In genomic region chr6:30446259-30446658, GRCh38 we compare ENCODE assay signal across 18 cellular contexts. TPM values are rescaled to one million over a fixed set of nuclear protein-coding genes. Genes with fewer than 3 reads are reported as not detected.
DNase-seq lines count a peak whose midpoint lies in the region; ATAC-seq, FAIRE-seq and TF ChIP-seq lines count a peak whose summit lies in the region.
"Had no signal": no experiment of that assay in that cellular context is flagged by ENCODE, and none has a peak within 500 bp of the region (broad histone marks: within the 10 kb centered on the region; RNA-seq: fewer than 3 reads in every experiment).

No MANE protein-coding gene starts in this region.

- CTCF ChIA-PET in GM12878 (lab: Yijun Ruan, JAX) = interaction anchor here (0.6 kb wide), 1 partner anchor 280 kb away, joined by 3 read pairs; no protein-coding TSS in a partner anchor

- 0% methylated on average over 2 of the region's 2 CpGs for WGBS in GM12878 (ENCODE audit: insufficient coverage, insufficient replicate concordance, low lambda C conversion rate, missing lambda C conversion rate)

- H3K4me1 Mint-ChIP-seq in activated naive CD4-positive, alpha-beta T cell treated with anti-CD3 and anti-CD28 coated beads, Interleukin-2, amount 50 U/mL, for 24 hours = peaks cover 33% of the 10 kb centered on the region

- H3K4me2 ChIP-seq in GM12878 (ENCODE audit: control insufficient read depth, insufficient read depth) = no peak overlapping the region

- no peaks in the 10 kb centered on the region for H3K9me3 ChIP-seq in GM12878 (replicated peaks; ENCODE audit: control insufficient read depth, insufficient read depth, low read length)

- in situ Hi-C loops in GM12878 (cut with MboI) = no loop called here

- TF ChIP-seq EP300 in GM12878 (IDR thresholded peaks at IDR 0.05; ENCODE audit: borderline replicate concordance in 1 of 2, control insufficient read depth in 1 of 2, low read depth in 2 of 2, low read length in 2 of 2) = no peak

- H3K9ac ChIP-seq in GM12878 (ENCODE audit: control insufficient read depth, insufficient read depth, low read length) = no peak overlapping the region
- H3K9ac ChIP-seq: GM23248 had no signal

- H3K27me3 Mint-ChIP-seq in activated naive CD4-positive, alpha-beta T cell treated with anti-CD3 and anti-CD28 coated beads, Interleukin-2, amount 50 U/mL, for 24 hours = peaks cover 62% of the 10 kb centered on the region

- H3K4me3 Mint-ChIP-seq in activated naive CD4-positive, alpha-beta T cell treated with anti-CD3 and anti-CD28 coated beads, Interleukin-2, amount 50 U/mL, for 24 hours = no peak overlapping the region
- H3K4me3 Mint-ChIP-seq: CD4-positive, alpha-beta memory T cell had no signal

- no peaks in the 10 kb centered on the region for H3K9me3 Mint-ChIP-seq in activated naive CD4-positive, alpha-beta T cell treated with anti-CD3 and anti-CD28 coated beads, Interleukin-2, amount 50 U/mL, for 24 hours

- H3K36me3 Mint-ChIP-seq in activated naive CD4-positive, alpha-beta T cell treated with anti-CD3 and anti-CD28 coated beads, Interleukin-2, amount 50 U/mL, for 24 hours = no peaks in the 10 kb centered on the region
- H3K36me3 Mint-ChIP-seq: CD4-positive, alpha-beta memory T cell had no signal

- SMC1A ChIA-PET in GM12878 (lab: Charles Lee; ENCODE audit: uncharacterized antibody, unreplicated experiment) = interaction anchor here (0.9 kb wide), 1 partner anchor 9 kb away, joined by 3 read pairs; no protein-coding TSS in a partner anchor

- no TSS peak for BruUV-seq in GM12878 (replicated peaks; lab: Mats Ljungman, UMichigan)

- no peak overlapping the region for H3K27ac ChIP-seq in GM12878 (ENCODE audit: control insufficient read depth, insufficient read depth)
- H3K27ac ChIP-seq: GM23248 had no signal

- POLR2A ChIA-PET in GM12878 (lab: Charles Lee) = no interaction called here

- no peaks in the 10 kb centered on the region for H3K79me2 ChIP-seq in GM12878 (ENCODE audit: control insufficient read depth, insufficient read depth, low read length)

- no peak overlapping the region for H3K4me3 ChIP-seq in GM12878
- H3K4me3 ChIP-seq: GM23248 had no signal

- TF ChIP-seq RAD21 in GM12878 (IDR thresholded peaks at IDR 0.05; ENCODE audit: insufficient read depth, low read depth, low read length) = no peak

- peaks cover 3% of the 10 kb centered on the region; the same call in 1 of the 2 replicates for H4K20me1 ChIP-seq in GM12878 (ENCODE audit: control insufficient read depth, insufficient read depth)

- no peak for ATAC-seq in GM12878

- FAIRE-seq in GM12878 (lab: Jason Lieb, UNC) (no peak), RCC 7860 (lab: Jason Lieb, UNC) (no peak)
- FAIRE-seq: GM19239, H1 had no signal

- DNase-seq in activated naive CD4-positive, alpha-beta T cell treated with anti-CD3 and anti-CD28 coated beads, Interleukin-2, amount 50 U/mL, for 16 hours = no peak
- DNase-seq in MV-4-11 (lab: John Stamatoyannopoulos, UW) (peak; percentile 2), GM12878 (ENCODE audit: low read depth, low spot score) (no peak), RCC 7860 (ENCODE audit: low spot score) (no peak), amygdala (lab: John Stamatoyannopoulos, UW) (no peak)
- DNase-seq: C1 segment of cervical spinal cord; Calu3; CD4-positive, alpha-beta memory T cell; COR-L47; DMS53; DMS79 treated with DMSO at 0.1 percent for 48 hours; GF-D8; GM23248; H7; HCEC 1CT had no signal

- peaks cover 12 to 21% of the 10 kb centered on the region in 2 experiments for H3K27me3 ChIP-seq in GM12878 (replicated peaks in 1 of 2; ENCODE audit: control insufficient read depth in 2 of 2, insufficient read depth in 2 of 2, low read length in 1 of 2)

- no peaks in the 10 kb centered on the region for H3K36me3 ChIP-seq in GM12878 (ENCODE audit: control insufficient read depth in 2 of 2, insufficient read depth in 2 of 2, low read length in 1 of 2)

- RAD21 ChIA-PET in GM12878 (lab: Charles Lee; ENCODE audit: unreplicated experiment) = no interaction called here

- intact Hi-C loops in GM12878 (cut with micrococcal nuclease; ENCODE audit: unreplicated experiment) = no loop called here

- peak overlapping the region; percentile 5 for H3K27ac Mint-ChIP-seq in activated naive CD4-positive, alpha-beta T cell treated with anti-CD3 and anti-CD28 coated beads, Interleukin-2, amount 50 U/mL, for 24 hours
- H3K27ac Mint-ChIP-seq: CD4-positive, alpha-beta memory T cell had no signal

- no peak for TF ChIP-seq CTCF in GM12878 (IDR thresholded peaks at IDR 0.05 in 2 of 3, conservative IDR thresholded peaks at IDR 0.05 in 1 of 3; ENCODE audit: control insufficient read depth in 2 of 3, extremely low read depth in 1 of 3, insufficient read depth in 1 of 3, low read depth in 3 of 3, low read length in 3 of 3)

- no peak for TF ChIP-seq POLR2A in GM12878 (IDR thresholded peaks at IDR 0.05; ENCODE audit: low read depth, low read length)

- H2AFZ ChIP-seq in GM12878 (ENCODE audit: control insufficient read depth, low read depth, low read length) = no peak overlapping the region
- H2AFZ ChIP-seq: GM23248 had no signal

- H3K4me1 ChIP-seq in GM12878 (ENCODE audit: control insufficient read depth, insufficient read depth, low read length) = peaks cover 12% of the 10 kb centered on the region

TF ChIP-seq in GM12878, 131 proteins besides CTCF, POLR2A, EP300 and RAD21 (continues in another document):
- no peak for TF ChIP-seq CHD2 (IDR thresholded peaks at IDR 0.05; ENCODE audit: borderline replicate concordance, low read depth, low read length)
- no peak for TF ChIP-seq PRDM15 (CRISPR knock-in tag; IDR thresholded peaks at IDR 0.05)
- no peak for TF ChIP-seq NR2C2 (IDR thresholded peaks at IDR 0.05; ENCODE audit: borderline replicate concordance, control insufficient read depth, insufficient read length, low read depth)
- no peak for TF ChIP-seq RBBP5 (conservative IDR thresholded peaks at IDR 0.05)
- TF ChIP-seq MTA2 (IDR thresholded peaks at IDR 0.05; ENCODE audit: low read depth) = no peak
- TF ChIP-seq FOS (IDR thresholded peaks at IDR 0.05; ENCODE audit: borderline replicate concordance, extremely low read depth, insufficient read length) = no peak
- TF ChIP-seq IKZF1 (conservative IDR thresholded peaks at IDR 0.05) = no peak
- TF ChIP-seq SPI1 (IDR thresholded peaks at IDR 0.05; ENCODE audit: borderline replicate concordance, insufficient read depth, low read depth, low read length) = peak; percentile 31; the same call in 1 of the 2 replicates

RNA-seq across cellular contexts. Expression of gene HLA-E, which starts 43.0 kb away (rescaled TPM):
- total RNA-seq in GM12878 (2013; cell fraction: nucleolus; rRNA removed) = 370 and 377 TPM in 2 replicates
- total RNA-seq in GM12878 (2014; rRNA removed) (483 and 499 TPM in 2 replicates), GM12878 (2014; rRNA removed; fragmentation: Illumina TruSeq; extraction: Trizol) (262 and 265 TPM in 2 replicates), GM12878 (2021) (390 and 409 TPM in 2 replicates)
- 300 TPM for polyA plus RNA-seq in GM12878 (2011; ENCODE audit: low read depth)
- polyA plus RNA-seq in GM12878 (2011; rRNA removed) (259 and 321 TPM in 2 replicates), GM12878 (2014; fragmentation: Illumina TruSeq; extraction: Trizol) (157 and 256 TPM in 2 replicates), GM12878 (2014; fragmentation: Nextera tagmentation; extraction: Ambion mirVana) (10 to 100 TPM; 35.1 to 62.3 TPM), GM12878 (2014; rRNA removed) (480 and 510 TPM in 2 replicates), GM12878 (2016; fragmentation: Nextera tagmentation; extraction: Ambion mirVana) (100 to 1,000 TPM; 251 to 272 TPM)
- polyA plus RNA-seq in GM12878 (2011; cell fraction: cytosol; rRNA removed) = 371 and 460 TPM in 2 replicates
- 254 and 282 TPM in 2 replicates for polyA plus RNA-seq in GM12878 (2011; cell fraction: nucleus; rRNA removed)
- polyA plus RNA-seq in GM12878 (2012) = 497 and 532 TPM in 2 replicates
- polyA minus RNA-seq in GM12878 (2011; rRNA and poly(A)+ RNA removed) = 217 and 352 TPM in 2 replicates
- 109 and 129 TPM in 2 replicates for polyA minus RNA-seq in GM12878 (2011; cell fraction: cytosol; rRNA and poly(A)+ RNA removed)
- 98.8 and 156 TPM in 2 replicates for polyA minus RNA-seq in GM12878 (2011; cell fraction: nucleus; rRNA and poly(A)+ RNA removed)
